Comparison of ENCODE assay signal across 2 cellular contexts in the genomic region with DNA sequence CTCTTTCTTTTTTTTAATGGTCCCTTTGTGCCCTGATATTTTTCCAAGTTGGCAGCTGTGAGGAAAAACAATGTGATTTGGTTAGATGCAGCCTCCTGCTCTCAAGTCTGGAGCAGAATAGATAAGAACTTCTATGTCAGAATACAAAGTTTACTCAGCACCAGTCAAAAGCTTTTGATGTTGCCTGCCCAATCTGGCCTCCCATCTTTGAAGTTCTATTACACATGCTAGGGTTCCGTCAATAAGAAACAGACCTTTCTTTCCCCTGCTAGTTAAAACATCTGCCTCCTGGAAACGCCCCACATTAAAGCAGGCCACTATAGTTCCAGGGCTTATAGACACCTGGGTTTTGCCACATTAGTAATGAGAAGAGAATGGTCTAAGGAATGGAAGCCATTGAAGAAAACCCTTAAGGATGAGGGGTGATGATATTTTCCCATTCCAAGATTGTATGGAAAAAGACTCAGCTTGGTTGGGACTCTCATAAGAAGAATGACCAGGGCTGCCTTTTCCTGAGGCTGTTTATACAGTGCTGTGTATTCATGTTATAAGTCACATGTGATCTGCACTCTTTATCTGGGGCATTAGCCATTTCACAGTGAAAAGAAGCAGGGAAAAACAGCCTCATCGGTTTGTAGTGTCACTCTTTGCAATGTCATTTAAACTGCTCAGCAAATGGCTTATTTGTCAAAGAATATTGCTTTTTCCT.
TF ChIP-seq lines count a peak whose summit lies in the region.

No MANE protein-coding gene starts in this region.

TF ChIP-seq in HCT116, 20 proteins besides CTCF, POLR2A, EP300 and RAD21:
- TF ChIP-seq SRF (IDR thresholded peaks at IDR 0.05; ENCODE audit: low read depth): no peak
- TF ChIP-seq POLR2AphosphoS5 (IDR thresholded peaks at IDR 0.05; ENCODE audit: low read depth, low read length): no peak
- TF ChIP-seq EZH2phosphoT487 (IDR thresholded peaks at IDR 0.05; ENCODE audit: borderline replicate concordance): no peak
- 0 out of 2 replicates have a peak, but pooled peaks have one; percentile 6 for TF ChIP-seq FOSL1 (IDR thresholded peaks at IDR 0.05; ENCODE audit: low read depth)
- TF ChIP-seq, protein P1, sequence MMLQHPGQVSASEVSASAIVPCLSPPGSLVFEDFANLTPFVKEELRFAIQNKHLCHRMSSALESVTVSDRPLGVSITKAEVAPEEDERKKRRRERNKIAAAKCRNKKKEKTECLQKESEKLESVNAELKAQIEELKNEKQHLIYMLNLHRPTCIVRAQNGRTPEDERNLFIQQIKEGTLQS (IDR thresholded peaks at IDR 0.05): no peak
- no peak for TF ChIP-seq EGR1 (IDR thresholded peaks at IDR 0.05; ENCODE audit: low read depth)
- no peak for TF ChIP-seq JUND (IDR thresholded peaks at IDR 0.05)
- peak; percentile 35 for TF ChIP-seq TCF7L2 (IDR thresholded peaks at IDR 0.05; ENCODE audit: borderline replicate concordance, extremely low read depth, insufficient read depth, insufficient read length)

TF ChIP-seq in K562, 482 proteins besides CTCF, POLR2A, EP300 and RAD21:
- TF ChIP-seq KAT7 (CRISPR knock-in tag; IDR thresholded peaks at IDR 0.05; ENCODE audit: borderline replicate concordance) (no peak), OTX1 (CRISPR knock-in tag; IDR thresholded peaks at IDR 0.05) (no peak), TAL1 (IDR thresholded peaks at IDR 0.05) (peak; percentile 25; the same call in 1 of the 2 replicates), ZFP1 (CRISPR knock-in tag; IDR thresholded peaks at IDR 0.05) (no peak), TCFL5 (CRISPR knock-in tag; conservative IDR thresholded peaks at IDR 0.05) (no peak), ZNF436 (CRISPR knock-in tag; IDR thresholded peaks at IDR 0.05) (no peak), HDGF (IDR thresholded peaks at IDR 0.05) (no peak), MXI1 (IDR thresholded peaks at IDR 0.05; ENCODE audit: low read depth, low read length) (no peak), HNRNPH1 (optimal IDR thresholded peaks at IDR 0.05; ENCODE audit: low read depth, low read length) (no peak), CBX2 (IDR thresholded peaks at IDR 0.05; ENCODE audit: insufficient read depth, low read length, poor library complexity, severe bottlenecking) (no peak), NR1H2 (CRISPR knock-in tag; IDR thresholded peaks at IDR 0.05) (no peak), ZNF717 (CRISPR knock-in tag; IDR thresholded peaks at IDR 0.05) (no peak), JUN (IDR thresholded peaks at IDR 0.05; ENCODE audit: borderline replicate concordance, low read depth, low read length) (no peak), JUN (CRISPR knock-in tag; IDR thresholded peaks at IDR 0.05; ENCODE audit: borderline replicate concordance) (no peak), POLR2AphosphoS2 (IDR thresholded peaks at IDR 0.05; ENCODE audit: low read length) (no peak), CBFA2T2 (conservative IDR thresholded peaks at IDR 0.05) (0 out of 2 replicates have a peak, but pooled peaks have one; percentile 12), GATAD2A (IDR thresholded peaks at IDR 0.05) (no peak), TARDBP (IDR thresholded peaks at IDR 0.05) (no peak), CBFA2T3 (IDR thresholded peaks at IDR 0.05) (peak; percentile 22; the same call in 1 of the 2 replicates), PCBP2 (IDR thresholded peaks at IDR 0.05; ENCODE audit: low read depth, low read length, poor library complexity, severe bottlenecking) (no peak), PML (IDR thresholded peaks at IDR 0.05; ENCODE audit: low read length) (no peak)
- TF ChIP-seq, protein P2, sequence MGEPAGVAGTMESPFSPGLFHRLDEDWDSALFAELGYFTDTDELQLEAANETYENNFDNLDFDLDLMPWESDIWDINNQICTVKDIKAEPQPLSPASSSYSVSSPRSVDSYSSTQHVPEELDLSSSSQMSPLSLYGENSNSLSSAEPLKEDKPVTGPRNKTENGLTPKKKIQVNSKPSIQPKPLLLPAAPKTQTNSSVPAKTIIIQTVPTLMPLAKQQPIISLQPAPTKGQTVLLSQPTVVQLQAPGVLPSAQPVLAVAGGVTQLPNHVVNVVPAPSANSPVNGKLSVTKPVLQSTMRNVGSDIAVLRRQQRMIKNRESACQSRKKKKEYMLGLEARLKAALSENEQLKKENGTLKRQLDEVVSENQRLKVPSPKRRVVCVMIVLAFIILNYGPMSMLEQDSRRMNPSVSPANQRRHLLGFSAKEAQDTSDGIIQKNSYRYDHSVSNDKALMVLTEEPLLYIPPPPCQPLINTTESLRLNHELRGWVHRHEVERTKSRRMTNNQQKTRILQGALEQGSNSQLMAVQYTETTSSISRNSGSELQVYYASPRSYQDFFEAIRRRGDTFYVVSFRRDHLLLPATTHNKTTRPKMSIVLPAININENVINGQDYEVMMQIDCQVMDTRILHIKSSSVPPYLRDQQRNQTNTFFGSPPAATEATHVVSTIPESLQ (CRISPR knock-in tag; IDR thresholded peaks at IDR 0.05): no peak
- TF ChIP-seq, protein P3, sequence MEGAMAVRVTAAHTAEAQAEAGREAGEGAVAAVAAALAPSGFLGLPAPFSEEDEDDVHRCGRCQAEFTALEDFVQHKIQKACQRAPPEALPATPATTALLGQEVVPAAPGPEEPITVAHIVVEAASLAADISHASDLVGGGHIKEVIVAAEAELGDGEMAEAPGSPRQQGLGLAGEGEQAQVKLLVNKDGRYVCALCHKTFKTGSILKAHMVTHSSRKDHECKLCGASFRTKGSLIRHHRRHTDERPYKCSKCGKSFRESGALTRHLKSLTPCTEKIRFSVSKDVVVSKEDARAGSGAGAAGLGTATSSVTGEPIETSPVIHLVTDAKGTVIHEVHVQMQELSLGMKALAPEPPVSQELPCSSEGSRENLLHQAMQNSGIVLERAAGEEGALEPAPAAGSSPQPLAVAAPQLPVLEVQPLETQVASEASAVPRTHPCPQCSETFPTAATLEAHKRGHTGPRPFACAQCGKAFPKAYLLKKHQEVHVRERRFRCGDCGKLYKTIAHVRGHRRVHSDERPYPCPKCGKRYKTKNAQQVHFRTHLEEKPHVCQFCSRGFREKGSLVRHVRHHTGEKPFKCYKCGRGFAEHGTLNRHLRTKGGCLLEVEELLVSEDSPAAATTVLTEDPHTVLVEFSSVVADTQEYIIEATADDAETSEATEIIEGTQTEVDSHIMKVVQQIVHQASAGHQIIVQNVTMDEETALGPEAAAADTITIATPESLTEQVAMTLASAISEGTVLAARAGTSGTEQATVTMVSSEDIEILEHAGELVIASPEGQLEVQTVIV (CRISPR knock-in tag; IDR thresholded peaks at IDR 0.05; ENCODE audit: borderline replicate concordance): no peak
- TF ChIP-seq, protein P4, sequence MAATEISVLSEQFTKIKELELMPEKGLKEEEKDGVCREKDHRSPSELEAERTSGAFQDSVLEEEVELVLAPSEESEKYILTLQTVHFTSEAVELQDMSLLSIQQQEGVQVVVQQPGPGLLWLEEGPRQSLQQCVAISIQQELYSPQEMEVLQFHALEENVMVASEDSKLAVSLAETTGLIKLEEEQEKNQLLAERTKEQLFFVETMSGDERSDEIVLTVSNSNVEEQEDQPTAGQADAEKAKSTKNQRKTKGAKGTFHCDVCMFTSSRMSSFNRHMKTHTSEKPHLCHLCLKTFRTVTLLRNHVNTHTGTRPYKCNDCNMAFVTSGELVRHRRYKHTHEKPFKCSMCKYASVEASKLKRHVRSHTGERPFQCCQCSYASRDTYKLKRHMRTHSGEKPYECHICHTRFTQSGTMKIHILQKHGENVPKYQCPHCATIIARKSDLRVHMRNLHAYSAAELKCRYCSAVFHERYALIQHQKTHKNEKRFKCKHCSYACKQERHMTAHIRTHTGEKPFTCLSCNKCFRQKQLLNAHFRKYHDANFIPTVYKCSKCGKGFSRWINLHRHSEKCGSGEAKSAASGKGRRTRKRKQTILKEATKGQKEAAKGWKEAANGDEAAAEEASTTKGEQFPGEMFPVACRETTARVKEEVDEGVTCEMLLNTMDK (IDR thresholded peaks at IDR 0.05; ENCODE audit: borderline replicate concordance, insufficient read depth, low read depth, low read length, poor library complexity, severe bottlenecking): no peak
- TF ChIP-seq, protein P5, sequence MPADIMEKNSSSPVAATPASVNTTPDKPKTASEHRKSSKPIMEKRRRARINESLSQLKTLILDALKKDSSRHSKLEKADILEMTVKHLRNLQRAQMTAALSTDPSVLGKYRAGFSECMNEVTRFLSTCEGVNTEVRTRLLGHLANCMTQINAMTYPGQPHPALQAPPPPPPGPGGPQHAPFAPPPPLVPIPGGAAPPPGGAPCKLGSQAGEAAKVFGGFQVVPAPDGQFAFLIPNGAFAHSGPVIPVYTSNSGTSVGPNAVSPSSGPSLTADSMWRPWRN (IDR thresholded peaks at IDR 0.05; ENCODE audit: low read depth): no peak
- TF ChIP-seq, protein P6, sequence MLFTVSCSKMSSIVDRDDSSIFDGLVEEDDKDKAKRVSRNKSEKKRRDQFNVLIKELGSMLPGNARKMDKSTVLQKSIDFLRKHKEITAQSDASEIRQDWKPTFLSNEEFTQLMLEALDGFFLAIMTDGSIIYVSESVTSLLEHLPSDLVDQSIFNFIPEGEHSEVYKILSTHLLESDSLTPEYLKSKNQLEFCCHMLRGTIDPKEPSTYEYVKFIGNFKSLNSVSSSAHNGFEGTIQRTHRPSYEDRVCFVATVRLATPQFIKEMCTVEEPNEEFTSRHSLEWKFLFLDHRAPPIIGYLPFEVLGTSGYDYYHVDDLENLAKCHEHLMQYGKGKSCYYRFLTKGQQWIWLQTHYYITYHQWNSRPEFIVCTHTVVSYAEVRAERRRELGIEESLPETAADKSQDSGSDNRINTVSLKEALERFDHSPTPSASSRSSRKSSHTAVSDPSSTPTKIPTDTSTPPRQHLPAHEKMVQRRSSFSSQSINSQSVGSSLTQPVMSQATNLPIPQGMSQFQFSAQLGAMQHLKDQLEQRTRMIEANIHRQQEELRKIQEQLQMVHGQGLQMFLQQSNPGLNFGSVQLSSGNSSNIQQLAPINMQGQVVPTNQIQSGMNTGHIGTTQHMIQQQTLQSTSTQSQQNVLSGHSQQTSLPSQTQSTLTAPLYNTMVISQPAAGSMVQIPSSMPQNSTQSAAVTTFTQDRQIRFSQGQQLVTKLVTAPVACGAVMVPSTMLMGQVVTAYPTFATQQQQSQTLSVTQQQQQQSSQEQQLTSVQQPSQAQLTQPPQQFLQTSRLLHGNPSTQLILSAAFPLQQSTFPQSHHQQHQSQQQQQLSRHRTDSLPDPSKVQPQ (CRISPR knock-in tag; IDR thresholded peaks at IDR 0.05; ENCODE audit: borderline replicate concordance): no peak
- TF ChIP-seq, protein P7, sequence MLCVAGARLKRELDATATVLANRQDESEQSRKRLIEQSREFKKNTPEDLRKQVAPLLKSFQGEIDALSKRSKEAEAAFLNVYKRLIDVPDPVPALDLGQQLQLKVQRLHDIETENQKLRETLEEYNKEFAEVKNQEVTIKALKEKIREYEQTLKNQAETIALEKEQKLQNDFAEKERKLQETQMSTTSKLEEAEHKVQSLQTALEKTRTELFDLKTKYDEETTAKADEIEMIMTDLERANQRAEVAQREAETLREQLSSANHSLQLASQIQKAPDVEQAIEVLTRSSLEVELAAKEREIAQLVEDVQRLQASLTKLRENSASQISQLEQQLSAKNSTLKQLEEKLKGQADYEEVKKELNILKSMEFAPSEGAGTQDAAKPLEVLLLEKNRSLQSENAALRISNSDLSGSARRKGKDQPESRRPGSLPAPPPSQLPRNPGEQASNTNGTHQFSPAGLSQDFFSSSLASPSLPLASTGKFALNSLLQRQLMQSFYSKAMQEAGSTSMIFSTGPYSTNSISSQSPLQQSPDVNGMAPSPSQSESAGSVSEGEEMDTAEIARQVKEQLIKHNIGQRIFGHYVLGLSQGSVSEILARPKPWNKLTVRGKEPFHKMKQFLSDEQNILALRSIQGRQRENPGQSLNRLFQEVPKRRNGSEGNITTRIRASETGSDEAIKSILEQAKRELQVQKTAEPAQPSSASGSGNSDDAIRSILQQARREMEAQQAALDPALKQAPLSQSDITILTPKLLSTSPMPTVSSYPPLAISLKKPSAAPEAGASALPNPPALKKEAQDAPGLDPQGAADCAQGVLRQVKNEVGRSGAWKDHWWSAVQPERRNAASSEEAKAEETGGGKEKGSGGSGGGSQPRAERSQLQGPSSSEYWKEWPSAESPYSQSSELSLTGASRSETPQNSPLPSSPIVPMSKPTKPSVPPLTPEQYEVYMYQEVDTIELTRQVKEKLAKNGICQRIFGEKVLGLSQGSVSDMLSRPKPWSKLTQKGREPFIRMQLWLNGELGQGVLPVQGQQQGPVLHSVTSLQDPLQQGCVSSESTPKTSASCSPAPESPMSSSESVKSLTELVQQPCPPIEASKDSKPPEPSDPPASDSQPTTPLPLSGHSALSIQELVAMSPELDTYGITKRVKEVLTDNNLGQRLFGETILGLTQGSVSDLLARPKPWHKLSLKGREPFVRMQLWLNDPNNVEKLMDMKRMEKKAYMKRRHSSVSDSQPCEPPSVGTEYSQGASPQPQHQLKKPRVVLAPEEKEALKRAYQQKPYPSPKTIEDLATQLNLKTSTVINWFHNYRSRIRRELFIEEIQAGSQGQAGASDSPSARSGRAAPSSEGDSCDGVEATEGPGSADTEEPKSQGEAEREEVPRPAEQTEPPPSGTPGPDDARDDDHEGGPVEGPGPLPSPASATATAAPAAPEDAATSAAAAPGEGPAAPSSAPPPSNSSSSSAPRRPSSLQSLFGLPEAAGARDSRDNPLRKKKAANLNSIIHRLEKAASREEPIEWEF (CRISPR knock-in tag; IDR thresholded peaks at IDR 0.05): no peak
